ENCODE assay signal across 1 cellular context in genomic region chr3:68996356-68996995, GRCh38.
TF ChIP-seq lines count a peak whose summit lies in the region.

No MANE protein-coding gene starts in this region.

TF ChIP-seq in WTC11, 78 proteins besides CTCF, POLR2A, EP300 and RAD21 (continued from another document):
- TF ChIP-seq ZBTB43 (CRISPR knock-in tag; IDR thresholded peaks at IDR 0.05) (no peak), ELF4 (CRISPR knock-in tag; IDR thresholded peaks at IDR 0.05; ENCODE audit: low read depth) (no peak), GABPB1 (CRISPR knock-in tag; IDR thresholded peaks at IDR 0.05) (no peak), TEAD4 (CRISPR knock-in tag; IDR thresholded peaks at IDR 0.05) (no peak), ATF1 (CRISPR knock-in tag; IDR thresholded peaks at IDR 0.05) (no peak), GTF2I (CRISPR knock-in tag; conservative IDR thresholded peaks at IDR 0.05) (no peak), AFF4 (CRISPR knock-in tag; IDR thresholded peaks at IDR 0.05; ENCODE audit: borderline replicate concordance) (no peak), FOXP4 (CRISPR knock-in tag; IDR thresholded peaks at IDR 0.05) (no peak), SMAD4 (CRISPR knock-in tag; IDR thresholded peaks at IDR 0.05) (no peak)
